1 cellular context compared by ENCODE assay signal in the genomic region with DNA sequence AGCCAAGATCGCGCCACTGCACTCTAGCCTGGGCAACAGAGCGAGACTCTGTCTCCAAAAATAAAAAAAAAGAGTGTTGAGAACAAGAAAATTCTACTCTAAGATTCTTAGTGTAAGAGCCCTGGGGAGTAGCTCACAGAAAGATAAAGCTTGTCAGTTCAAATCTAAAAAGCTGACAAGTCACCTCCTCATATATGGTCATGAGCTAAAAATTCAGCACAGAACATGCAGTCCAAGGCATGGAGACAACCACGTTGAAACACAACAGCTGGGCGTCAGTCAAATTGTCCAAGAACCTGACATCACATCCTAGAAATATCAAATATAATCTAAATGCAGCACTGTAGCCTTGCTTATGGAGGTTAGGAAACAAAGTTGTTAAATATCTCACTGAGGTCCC.
TF ChIP-seq lines count a peak whose summit lies in the region.

No MANE protein-coding gene starts in this region.

TF ChIP-seq in K562, 482 proteins besides CTCF, POLR2A, EP300 and RAD21 (continued from another document):
- no peak for TF ChIP-seq ZBTB49 (CRISPR knock-in tag; IDR thresholded peaks at IDR 0.05; ENCODE audit: borderline replicate concordance)
- peak; percentile 38 for TF ChIP-seq PKNOX1 (IDR thresholded peaks at IDR 0.05)
- TF ChIP-seq, protein P1, sequence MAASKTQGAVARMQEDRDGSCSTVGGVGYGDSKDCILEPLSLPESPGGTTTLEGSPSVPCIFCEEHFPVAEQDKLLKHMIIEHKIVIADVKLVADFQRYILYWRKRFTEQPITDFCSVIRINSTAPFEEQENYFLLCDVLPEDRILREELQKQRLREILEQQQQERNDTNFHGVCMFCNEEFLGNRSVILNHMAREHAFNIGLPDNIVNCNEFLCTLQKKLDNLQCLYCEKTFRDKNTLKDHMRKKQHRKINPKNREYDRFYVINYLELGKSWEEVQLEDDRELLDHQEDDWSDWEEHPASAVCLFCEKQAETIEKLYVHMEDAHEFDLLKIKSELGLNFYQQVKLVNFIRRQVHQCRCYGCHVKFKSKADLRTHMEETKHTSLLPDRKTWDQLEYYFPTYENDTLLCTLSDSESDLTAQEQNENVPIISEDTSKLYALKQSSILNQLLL (CRISPR knock-in tag; IDR thresholded peaks at IDR 0.05; ENCODE audit: borderline replicate concordance): no peak
- no peak for TF ChIP-seq CREM (IDR thresholded peaks at IDR 0.05; ENCODE audit: low read depth)
TF ChIP-seq in K562: peak in this region for 2.
